Comparison of ENCODE assay signal across 25 cellular contexts in the genomic region with DNA sequence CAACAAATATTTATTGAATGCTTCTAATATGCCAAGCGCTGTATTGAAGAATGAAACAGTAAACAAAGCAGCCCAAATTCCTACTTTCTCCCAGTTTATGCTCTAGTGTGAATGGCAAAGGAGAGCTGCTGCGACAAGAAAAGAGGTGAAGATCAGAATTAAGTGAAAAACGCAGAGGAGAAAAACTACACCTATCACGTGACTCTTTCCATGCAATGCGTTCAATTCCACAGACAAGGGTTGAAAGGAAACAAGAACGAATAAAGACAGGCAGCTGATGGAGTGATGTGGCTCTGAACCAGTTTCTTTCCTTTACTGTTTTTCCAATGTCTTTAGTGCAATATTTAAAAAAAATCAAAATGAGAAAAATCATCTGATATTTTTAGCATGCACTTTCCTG. TPM values are rescaled to one million over a fixed set of nuclear protein-coding genes. Genes with fewer than 3 reads are reported as not detected.
"Had no signal": no experiment of that assay in that cellular context is flagged by ENCODE, and none has a peak within 500 bp of the region (broad histone marks: within the 10 kb centered on the region; RNA-seq: fewer than 3 reads in every experiment).

No MANE protein-coding gene starts in this region.

- H3K9me3 ChIP-seq: colonic mucosa, mucosa of descending colon, upper lobe of right lung had no signal

- DNase-seq: colonic mucosa; dermis blood vessel endothelial cell; foreskin melanocyte; head of caudate nucleus; mammary epithelial cell; mucosa of descending colon; naive thymus-derived CD8-positive, alpha-beta T cell; posterior cingulate gyrus; small intestine; stimulated activated CD4-positive, alpha-beta T cell treated with anti-CD3 and anti-CD28 coated beads, Interleukin-12 subunit alpha, Interleukin-12 subunit beta, amount 100 ng/mL, for 4 hours; stimulated activated CD4-positive, alpha-beta T cell treated with anti-CD3 and anti-CD28 coated beads, Interleukin-2, amount 100 ng/mL, for 48 hours; stimulated activated naive CD4-positive, alpha-beta T cell treated with Interleukin-2 at 50 U/mL for 16 hours; upper lobe of right lung had no signal

- H3K27me3 ChIP-seq: colonic mucosa, hepatocyte, suprapubic skin, tibial nerve, upper lobe of right lung had no signal

- H2AFZ ChIP-seq: hepatocyte had no signal

- H3K4me3 Mint-ChIP-seq: naive thymus-derived CD8-positive, alpha-beta T cell had no signal

- H3K4me1 ChIP-seq: colonic mucosa, suprapubic skin, tibial nerve, upper lobe of right lung had no signal

- ATAC-seq: mucosa of descending colon; naive thymus-derived CD8-positive, alpha-beta T cell; upper lobe of right lung had no signal

- H3K4me3 ChIP-seq: colonic mucosa, hepatocyte, mucosa of descending colon, suprapubic skin, tibial nerve, upper lobe of right lung had no signal

- H3K36me3 ChIP-seq: colonic mucosa, suprapubic skin, tibial nerve, upper lobe of right lung had no signal

- H3K4me2 ChIP-seq: hepatocyte had no signal

- FAIRE-seq: endothelial cell of umbilical vein, small intestine had no signal

- H3K27ac ChIP-seq: colonic mucosa, hepatocyte, suprapubic skin, tibial nerve, upper lobe of right lung had no signal

- H3K27ac Mint-ChIP-seq: naive thymus-derived CD8-positive, alpha-beta T cell had no signal

RNA-seq across cellular contexts. Expression of gene MT1HL1, which starts 23.6 kb away (rescaled TPM):
- total RNA-seq: cerebellum; colonic mucosa; dermis blood vessel endothelial cell; endothelial cell of umbilical vein; hepatocyte; kidney epithelial cell; lower leg skin; mammary epithelial cell; mesenteric fat pad; mucosa of descending colon; naive thymus-derived CD8-positive, alpha-beta T cell; osteocyte; pulmonary artery endothelial cell; suprapubic skin; tibial nerve; upper lobe of right lung had no signal
- polyA plus RNA-seq: endothelial cell of umbilical vein; esophagus; hepatocyte; mammary epithelial cell; naive thymus-derived CD8-positive, alpha-beta T cell; neural cell; small intestine had no signal
